Comparison of ENCODE assay signal across 17 cellular contexts in genomic region chr9:126554292-126554691, GRCh38. TPM values are rescaled to one million over a fixed set of nuclear protein-coding genes. Genes with fewer than 3 reads are reported as not detected.
DNase-seq lines count a peak whose midpoint lies in the region; ATAC-seq and TF ChIP-seq lines count a peak whose summit lies in the region.
"Had no signal": no experiment of that assay in that cellular context is flagged by ENCODE, and none has a peak within 500 bp of the region (broad histone marks: within the 10 kb centered on the region; RNA-seq: fewer than 3 reads in every experiment).

No MANE protein-coding gene starts in this region.

- H3K4me3 ChIP-seq in NT2/D1 (ENCODE audit: insufficient read length, low read depth): no peak overlapping the region
- H3K4me3 ChIP-seq in mesenchymal stem cell (ENCODE audit: insufficient read depth in 1 of 2, low read depth in 1 of 2, low read length in 2 of 2): no peak overlapping the region
- no peak overlapping the region for H3K4me3 ChIP-seq in sigmoid colon
- H3K4me3 ChIP-seq: GM23338, HAP-1 had no signal

- H3K9ac ChIP-seq in NT2/D1 (ENCODE audit: insufficient read length, low read depth): peak overlapping the region; percentile 8
- H3K9ac ChIP-seq in mesenchymal stem cell (ENCODE audit: low read length): no peak overlapping the region

- H3K4me1 ChIP-seq in NT2/D1 (ENCODE audit: insufficient read depth, insufficient read length): no peaks in the 10 kb centered on the region
- H3K4me1 ChIP-seq in mesenchymal stem cell (ENCODE audit: control insufficient read depth, insufficient read depth, low read depth, low read length): no peaks in the 10 kb centered on the region
- H3K4me1 ChIP-seq in sigmoid colon: no peaks in the 10 kb centered on the region
- H3K4me1 ChIP-seq: Caco-2, HAP-1 had no signal

- H3K14ac ChIP-seq in mesenchymal stem cell (ENCODE audit: low read length in 2 of 2): no peak overlapping the region

- H3K36me3 ChIP-seq in NT2/D1 (ENCODE audit: insufficient read depth, insufficient read length, low read length): no peaks in the 10 kb centered on the region
- H3K36me3 ChIP-seq in mesenchymal stem cell (ENCODE audit: control insufficient read depth in 1 of 2, insufficient read depth in 2 of 2, low read depth in 1 of 2, low read length in 2 of 2): no peaks in the 10 kb centered on the region
- no peaks in the 10 kb centered on the region for H3K36me3 ChIP-seq in sigmoid colon
- H3K36me3 ChIP-seq: HAP-1 had no signal

- no peak overlapping the region for H3K18ac ChIP-seq in mesenchymal stem cell (ENCODE audit: low read depth in 1 of 2, low read length in 2 of 2)

- H3K79me1 ChIP-seq in mesenchymal stem cell (replicated peaks; ENCODE audit: low read length, poor library complexity, severe bottlenecking): no peaks in the 10 kb centered on the region

- H4K91ac ChIP-seq in mesenchymal stem cell (ENCODE audit: low read length): no peak overlapping the region

- H3K27me3 ChIP-seq in NT2/D1 (ENCODE audit: insufficient read depth, insufficient read length) (peaks cover 7% of the 10 kb centered on the region), mesenchymal stem cell (ENCODE audit: control insufficient read depth in 1 of 2, insufficient read depth in 1 of 2, low read length in 2 of 2) (peaks cover 15 to 46% of the 10 kb centered on the region in 2 experiments), sigmoid colon (peaks cover 0 to 12% (median 0%) of the 10 kb centered on the region in 3 donors)

- no peak overlapping the region for H3K4me2 ChIP-seq in mesenchymal stem cell (ENCODE audit: low read length, poor library complexity, severe bottlenecking)
- H3K4me2 ChIP-seq: GM23338 had no signal

- ATAC-seq in HG03378 (IDR thresholded peaks at IDR 0.05; ENCODE audit: unreplicated experiment) (no peak), GM21529 (IDR thresholded peaks at IDR 0.05; ENCODE audit: unreplicated experiment) (no peak)
- ATAC-seq: GM23338 had no signal

- no peak overlapping the region for H2AK5ac ChIP-seq in mesenchymal stem cell (ENCODE audit: low read length, severe bottlenecking)

- no peak overlapping the region for H3K4ac ChIP-seq in mesenchymal stem cell (ENCODE audit: low read depth in 1 of 2, low read length in 2 of 2)

- intact Hi-C loops in sigmoid colon (cut with DNase I): no loop called here

- no peak overlapping the region for H2AFZ ChIP-seq in mesenchymal stem cell (ENCODE audit: low read depth, low read length)
- H2AFZ ChIP-seq: GM23338 had no signal

- no peak for TF ChIP-seq CTCF in sigmoid colon (IDR thresholded peaks at IDR 0.05)

- H2BK15ac ChIP-seq in mesenchymal stem cell (ENCODE audit: low read depth, poor library complexity, severe bottlenecking): no peak overlapping the region

- no peak overlapping the region for H2BK5ac ChIP-seq in mesenchymal stem cell (ENCODE audit: low read depth, low read length, poor library complexity, severe bottlenecking)

- DNase-seq in NT2/D1 (ENCODE audit: low read depth, low spot score) (no peak), mesenchymal stem cell (no peak), sigmoid colon (peak; percentile 22), occipital lobe (lab: John Stamatoyannopoulos, UW) (no peak)
- DNase-seq: C1 segment of cervical spinal cord; Caco-2; CD4-positive, alpha-beta memory T cell; DMS53; DMS79 treated with DMSO at 0.1 percent for 48 hours; GF-D8; HFFc6 had no signal

- TF ChIP-seq POLR2A in sigmoid colon (IDR thresholded peaks at IDR 0.05): no peak

- H2BK12ac ChIP-seq in mesenchymal stem cell (ENCODE audit: low read length in 2 of 2): no peak overlapping the region

- no peak overlapping the region for H2BK120ac ChIP-seq in mesenchymal stem cell (ENCODE audit: low read depth, low read length)

- WGBS in mesenchymal stem cell: 94% methylated on average over 8 of the region's 8 CpGs
- 90 to 92% methylated on average over 8 of the region's 8 CpGs for WGBS in sigmoid colon, 2 donors

- H4K8ac ChIP-seq in mesenchymal stem cell (ENCODE audit: low read length): peak overlapping the region; percentile 17

- no peak for TF ChIP-seq EP300 in sigmoid colon (IDR thresholded peaks at IDR 0.05)

- no peaks in the 10 kb centered on the region for H3K9me3 ChIP-seq in NT2/D1 (ENCODE audit: insufficient read depth, low read length)
- H3K9me3 ChIP-seq in mesenchymal stem cell (ENCODE audit: control insufficient read depth, low read length): no peaks in the 10 kb centered on the region
- peaks cover 0 to 4% (median 0%) of the 10 kb centered on the region in 4 donors for H3K9me3 ChIP-seq in sigmoid colon
- H3K9me3 ChIP-seq: Caco-2, HAP-1 had no signal

- no peak overlapping the region for H3K23ac ChIP-seq in mesenchymal stem cell (ENCODE audit: low read length in 2 of 2)

- H3K27ac ChIP-seq in mesenchymal stem cell (ENCODE audit: low read length, poor library complexity, severe bottlenecking) (no peak overlapping the region), sigmoid colon (no peak overlapping the region)

RNA-seq across cellular contexts. Expression of gene LMX1B, which starts 59.4 kb away (rescaled TPM):
- polyA plus RNA-seq in mesenchymal stem cell (2013, experiment 1 of 2): not detected
- not detected for polyA plus RNA-seq in mesenchymal stem cell (2013, experiment 2 of 2)
- 1 to 10 TPM in 1 of 4 donors, under 1 TPM in 3; 0.14 to 1.4 (median 0.36) TPM for total RNA-seq in sigmoid colon
- polyA plus RNA-seq in sigmoid colon: under 1 TPM in 1 of 3 donors, not detected in 2; 0.12 TPM
- total RNA-seq in occipital lobe: not detected
- total RNA-seq: A673; CD4-positive, alpha-beta memory T cell; HFFc6 had no signal
- polyA plus RNA-seq: BJ; CD4-positive, alpha-beta memory T cell had no signal
